Comparison of ENCODE assay signal across 14 cellular contexts in the genomic region with DNA sequence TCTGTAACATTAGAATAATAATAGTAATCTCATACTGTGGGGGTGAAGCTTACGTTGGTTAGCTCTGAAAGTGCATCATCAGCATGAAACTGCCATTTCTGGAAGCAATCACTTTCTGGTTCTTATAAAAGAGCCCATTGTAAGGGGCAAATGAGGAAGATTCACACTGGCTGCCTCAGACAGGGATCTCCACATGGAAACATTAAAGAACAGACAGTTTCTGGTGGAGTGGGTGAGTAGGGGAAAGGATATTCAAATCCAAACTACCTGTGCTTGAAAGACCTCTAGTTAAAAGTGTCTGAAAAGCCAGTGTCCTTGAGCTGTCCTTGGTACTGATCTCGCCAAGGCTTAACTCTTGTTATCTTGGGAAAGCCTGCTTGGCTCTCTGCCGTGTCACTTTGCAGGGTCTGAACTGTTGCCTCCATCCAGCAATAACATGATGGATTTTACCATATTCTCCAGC. TPM values are rescaled to one million over a fixed set of nuclear protein-coding genes. Genes with fewer than 3 reads are reported as not detected.
DNase-seq lines count a peak whose midpoint lies in the region; ATAC-seq, FAIRE-seq and TF ChIP-seq lines count a peak whose summit lies in the region.
"Had no signal": no experiment of that assay in that cellular context is flagged by ENCODE, and none has a peak within 500 bp of the region (broad histone marks: within the 10 kb centered on the region; RNA-seq: fewer than 3 reads in every experiment).

No MANE protein-coding gene starts in this region.

- H3K36me3 ChIP-seq in mesenchymal stem cell (ENCODE audit: control insufficient read depth in 1 of 2, insufficient read depth in 2 of 2, low read depth in 1 of 2, low read length in 2 of 2) (no peaks in the 10 kb centered on the region), testis (ENCODE audit: low read depth, missing control alignments) (no peaks in the 10 kb centered on the region)
- no peaks in the 10 kb centered on the region for H3K36me3 ChIP-seq in CD8-positive, alpha-beta memory T cell (ENCODE audit: insufficient read depth, low read length)
- H3K36me3 ChIP-seq: SJSA1 had no signal

- H3K23ac ChIP-seq in mesenchymal stem cell (ENCODE audit: low read length in 2 of 2), result no peak overlapping the region

- H3K4me3 Mint-ChIP-seq in CD8-positive, alpha-beta memory T cell, result no peak overlapping the region
- H3K4me3 Mint-ChIP-seq: H9, nephron had no signal

- CTCF ChIA-PET in CD8-positive, alpha-beta memory T cell (lab: Charles Lee), result no interaction called here

- H3K27me3 ChIP-seq in mesenchymal stem cell (ENCODE audit: control insufficient read depth in 1 of 2, insufficient read depth in 1 of 2, low read length in 2 of 2) (peaks cover 18 to 19% of the 10 kb centered on the region in 2 experiments), testis (no peaks in the 10 kb centered on the region)
- H3K27me3 ChIP-seq in CD8-positive, alpha-beta memory T cell (ENCODE audit: insufficient read depth, low read length, poor library complexity, severe bottlenecking), result no peaks in the 10 kb centered on the region
- H3K27me3 ChIP-seq: SJSA1 had no signal

- H2BK15ac ChIP-seq in mesenchymal stem cell (ENCODE audit: low read depth, poor library complexity, severe bottlenecking), result no peak overlapping the region

- no peak overlapping the region for H3K27ac ChIP-seq in mesenchymal stem cell (ENCODE audit: low read length, poor library complexity, severe bottlenecking)
- no peak overlapping the region for H3K27ac ChIP-seq in testis
- H3K27ac ChIP-seq in CD8-positive, alpha-beta memory T cell (ENCODE audit: low read depth, low read length), result no peak overlapping the region
- H3K27ac ChIP-seq: SJSA1 had no signal

- H3K4me1 ChIP-seq in mesenchymal stem cell (ENCODE audit: control insufficient read depth, insufficient read depth, low read depth, low read length) (no peaks in the 10 kb centered on the region), testis (no peaks in the 10 kb centered on the region)
- H3K4me1 ChIP-seq in CD8-positive, alpha-beta memory T cell (ENCODE audit: insufficient read depth, low read length), result no peaks in the 10 kb centered on the region
- H3K4me1 ChIP-seq: SJSA1 had no signal

- DNase-seq in H54 (ENCODE audit: insufficient read length, low spot score) (no peak), NB4 (ENCODE audit: low read depth) (peak; percentile 58), choroid plexus epithelial cell (ENCODE audit: low read depth) (peak; percentile 51), mesenchymal stem cell (peak; percentile 43), testis (no peak), NCI-H1417 treated with DMSO at 0.1 percent for 48 hours (lab: John Stamatoyannopoulos, UW) (no peak)
- no peak for DNase-seq in CD8-positive, alpha-beta memory T cell
- DNase-seq: activated CD8-positive, alpha-beta memory T cell treated with anti-CD3 and anti-CD28 coated beads, Interleukin-2, amount 50 U/mL, for 4 hours; central memory CD4-positive, alpha-beta T cell; H9; NCI-H2081 treated with DMSO at 0.1 percent for 48 hours had no signal

- H3K36me3 Mint-ChIP-seq in CD8-positive, alpha-beta memory T cell, result no peaks in the 10 kb centered on the region

- no peak overlapping the region for H3K4me2 ChIP-seq in mesenchymal stem cell (ENCODE audit: low read length, poor library complexity, severe bottlenecking)

- TF ChIP-seq CTCF in NB4 (IDR thresholded peaks at IDR 0.05; ENCODE audit: low read depth, low read length) (no peak), choroid plexus epithelial cell (conservative IDR thresholded peaks at IDR 0.05; ENCODE audit: low read depth, low read length) (no peak), testis (IDR thresholded peaks at IDR 0.05) (no peak)

- H3K4ac ChIP-seq in mesenchymal stem cell (ENCODE audit: low read depth in 1 of 2, low read length in 2 of 2), result no peak overlapping the region

- no peak overlapping the region for H2BK5ac ChIP-seq in mesenchymal stem cell (ENCODE audit: low read depth, low read length, poor library complexity, severe bottlenecking)

- H2AK5ac ChIP-seq in mesenchymal stem cell (ENCODE audit: low read length, severe bottlenecking), result no peak overlapping the region

- peak; percentile 67 for FAIRE-seq in H54 (lab: Jason Lieb, UNC)

- H3K27ac Mint-ChIP-seq in CD8-positive, alpha-beta memory T cell, result no peak overlapping the region
- H3K27ac Mint-ChIP-seq: H9, nephron had no signal

- no peak overlapping the region for H3K18ac ChIP-seq in mesenchymal stem cell (ENCODE audit: low read depth in 1 of 2, low read length in 2 of 2)

- no peak overlapping the region for H3K9ac ChIP-seq in mesenchymal stem cell (ENCODE audit: low read length)

- H4K8ac ChIP-seq in mesenchymal stem cell (ENCODE audit: low read length), result no peak overlapping the region

- H3K4me3 ChIP-seq in NB4 (ENCODE audit: low read depth, low read length) (no peak overlapping the region), choroid plexus epithelial cell (ENCODE audit: low read depth, low read length) (no peak overlapping the region), mesenchymal stem cell (ENCODE audit: insufficient read depth in 1 of 2, low read depth in 1 of 2, low read length in 2 of 2) (no peak overlapping the region), testis (no peak overlapping the region)
- no peak overlapping the region for H3K4me3 ChIP-seq in CD8-positive, alpha-beta memory T cell (ENCODE audit: low read length)
- H3K4me3 ChIP-seq: SJSA1 had no signal

- TF ChIP-seq POLR2A in H54 (IDR thresholded peaks at IDR 0.05; ENCODE audit: low read depth, low read length) (no peak), NB4 (IDR thresholded peaks at IDR 0.05; ENCODE audit: extremely low read depth, insufficient read length) (no peak), testis (IDR thresholded peaks at IDR 0.05) (no peak)

- no peak overlapping the region for H2BK12ac ChIP-seq in mesenchymal stem cell (ENCODE audit: low read length in 2 of 2)

- H4K91ac ChIP-seq in mesenchymal stem cell (ENCODE audit: low read length), result no peak overlapping the region

- no peak overlapping the region for H2AFZ ChIP-seq in mesenchymal stem cell (ENCODE audit: low read depth, low read length)

- H3K9me3 Mint-ChIP-seq in CD8-positive, alpha-beta memory T cell, result no peaks in the 10 kb centered on the region
- H3K9me3 Mint-ChIP-seq: nephron had no signal

- WGBS in mesenchymal stem cell, result 28% methylated on average over 3 of the region's 3 CpGs
- WGBS in testis, 2 donors, result 28 to 33% methylated on average over 3 of the region's 3 CpGs

- intact Hi-C loops in testis (cut with DNase I; ENCODE audit: low total_unique reads), result no loop called here

- H2BK120ac ChIP-seq in mesenchymal stem cell (ENCODE audit: low read depth, low read length), result no peak overlapping the region

- POLR2A ChIA-PET in CD8-positive, alpha-beta memory T cell (lab: Charles Lee), result no interaction called here

- H3K27me3 Mint-ChIP-seq in CD8-positive, alpha-beta memory T cell, result peaks cover 13 to 54% of the 10 kb centered on the region in 2 donors

- H3K4me1 Mint-ChIP-seq in CD8-positive, alpha-beta memory T cell, result no peaks in the 10 kb centered on the region
- H3K4me1 Mint-ChIP-seq: nephron had no signal

- H3K9me3 ChIP-seq in mesenchymal stem cell (ENCODE audit: control insufficient read depth, low read length) (no peaks in the 10 kb centered on the region), testis (no peaks in the 10 kb centered on the region)
- no peaks in the 10 kb centered on the region for H3K9me3 ChIP-seq in CD8-positive, alpha-beta memory T cell (ENCODE audit: low read length)
- H3K9me3 ChIP-seq: SJSA1 had no signal

- H3K79me1 ChIP-seq in mesenchymal stem cell (replicated peaks; ENCODE audit: low read length, poor library complexity, severe bottlenecking), result no peaks in the 10 kb centered on the region

- no peak for ATAC-seq in HG03045 (IDR thresholded peaks at IDR 0.05; ENCODE audit: unreplicated experiment)

- no peak overlapping the region for H3K14ac ChIP-seq in mesenchymal stem cell (ENCODE audit: low read length in 2 of 2)

RNA-seq across cellular contexts. Expression of a gene that starts 19.1 kb away (rescaled TPM):
- 6.8 TPM for polyA plus RNA-seq in mesenchymal stem cell (2013, experiment 1 of 2)
- 6.8 TPM for polyA plus RNA-seq in mesenchymal stem cell (2013, experiment 2 of 2)
- total RNA-seq in testis, result 10 to 100 TPM; 40.3 to 42.4 TPM
- polyA plus RNA-seq in testis (ENCODE audit: insufficient read depth, low read depth, low replicate concordance), result 38.8 TPM
- total RNA-seq in CD8-positive, alpha-beta memory T cell, result 1 to 10 TPM; 5.4 to 5.9 TPM
- polyA plus RNA-seq in CD8-positive, alpha-beta memory T cell, result 5.2 TPM

Comparison
In these comparisons a context has a peak if more than half of its experiments do, and no peak if none do; other contexts are left out.
1. DNase-seq: peak in NB4 (single experiment), choroid plexus epithelial cell (single experiment) and mesenchymal stem cell (single experiment); none in H54 (single experiment), testis (single experiment), CD8-positive, alpha-beta memory T cell (0 of 5) and NCI-H1417 treated with DMSO at 0.1 percent for 48 hours (single experiment).
2. RNA of a gene that starts 19.1 kb away (total RNA-seq): 40.3 to 42.4 TPM in testis; 5.4 to 5.9 TPM in CD8-positive, alpha-beta memory T cell; every median in the first group is over 4 times any median in the second.